20 cellular contexts compared by ENCODE assay signal in the genomic region with DNA sequence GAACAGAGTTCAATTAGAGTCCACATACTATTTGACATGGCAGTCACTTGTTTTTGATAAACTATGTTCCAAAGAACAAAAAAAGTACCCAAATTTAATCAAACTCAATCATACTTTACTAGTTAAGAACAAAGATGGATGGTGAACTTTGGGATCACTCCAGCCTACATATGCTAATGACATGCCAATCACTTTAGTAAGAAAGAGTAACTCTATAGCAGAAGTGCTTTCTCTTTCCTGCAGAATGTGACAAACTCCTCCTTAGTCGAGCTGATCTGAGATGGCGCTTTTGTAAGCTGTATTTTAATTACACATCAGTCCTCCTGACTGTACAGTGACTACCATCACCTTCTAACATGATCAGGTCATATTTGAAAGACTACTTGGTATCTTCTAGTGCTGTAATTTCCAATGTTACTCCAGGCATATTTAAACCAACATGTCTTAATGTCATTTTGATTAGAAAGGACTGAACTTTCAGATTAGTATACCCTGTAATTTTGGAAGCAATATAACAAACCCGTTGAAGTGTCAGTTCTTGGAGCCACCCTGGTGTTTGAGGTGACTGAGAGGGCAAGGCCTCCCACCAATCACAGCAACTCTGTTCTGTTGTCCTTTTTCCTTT. TPM values are rescaled to one million over a fixed set of nuclear protein-coding genes. Genes with fewer than 3 reads are reported as not detected.
DNase-seq lines count a peak whose midpoint lies in the region; ATAC-seq, FAIRE-seq and TF ChIP-seq lines count a peak whose summit lies in the region.
"Had no signal": no experiment of that assay in that cellular context is flagged by ENCODE, and none has a peak within 500 bp of the region (broad histone marks: within the 10 kb centered on the region; RNA-seq: fewer than 3 reads in every experiment).

No MANE protein-coding gene starts in this region.

- H3K27me3 ChIP-seq in SU-DHL-6 (ENCODE audit: low read length) (no peaks in the 10 kb centered on the region), bronchial epithelial cell (ENCODE audit: control insufficient read depth, insufficient read depth, low read length) (no peaks in the 10 kb centered on the region), SK-N-SH (ENCODE audit: insufficient read depth) (no peaks in the 10 kb centered on the region)

- H3K36me3 Mint-ChIP-seq in neural crest cell (ENCODE audit: low read depth), result no peaks in the 10 kb centered on the region

- 82% methylated on average over 3 of the region's 3 CpGs for WGBS in SK-N-SH (ENCODE audit: low lambda C conversion rate)

- H3K27ac ChIP-seq in SU-DHL-6 (ENCODE audit: low read depth, low read length), result no peak overlapping the region
- no peak overlapping the region for H3K27ac ChIP-seq in SK-N-SH (ENCODE audit: low read depth in 2 of 2, low read length in 1 of 2)
- H3K27ac ChIP-seq: heart right ventricle, WERI-Rb-1 had no signal

- no peak overlapping the region for H2AFZ ChIP-seq in SU-DHL-6 (ENCODE audit: low read depth, low read length, severe bottlenecking)
- H2AFZ ChIP-seq in SK-N-SH (ENCODE audit: low read depth), result no peak overlapping the region

- H3K9ac ChIP-seq in SU-DHL-6 (ENCODE audit: low read length) (no peak overlapping the region), SK-N-SH (no peak overlapping the region)

- peak overlapping the region; percentile 2 for H3K4me2 ChIP-seq in SU-DHL-6 (ENCODE audit: low read depth, low read length, poor library complexity, severe bottlenecking)
- H3K4me2 ChIP-seq in SK-N-SH, result no peak overlapping the region

- H3K79me2 ChIP-seq in SU-DHL-6 (ENCODE audit: insufficient read depth, low read length), result peaks cover 86% of the 10 kb centered on the region
- peaks cover 79% of the 10 kb centered on the region for H3K79me2 ChIP-seq in SK-N-SH (ENCODE audit: insufficient read depth)

- POLR2A ChIA-PET in SK-N-SH (lab: Yijun Ruan, JAX), result no interaction called here

- peak; percentile 39 for DNase-seq in ELR (ENCODE audit: low read depth)
- DNase-seq in bronchial epithelial cell (ENCODE audit: low read depth), result peak; percentile 60
- DNase-seq in neural crest cell (ENCODE audit: low read depth, low spot score), result no peak
- no peak for DNase-seq in D721Med (ENCODE audit: insufficient read length, low spot score)
- no peak for DNase-seq in SK-N-SH
- no peak for DNase-seq in activated effector memory CD4-positive, alpha-beta T cell treated with Interleukin-2 at 50 U/mL for 16 hours
- DNase-seq: activated CD8-positive, alpha-beta T cell treated with anti-CD3 and anti-CD28 coated beads, Interleukin-2, amount 10 ng/mL, durations not matched to agents 7 days and 5 days; AML-193; central memory CD4-positive, alpha-beta T cell; effector CD8-positive, alpha-beta T cell; heart right ventricle; islet precursor cell; NCI-H1930; nephron progenitor cell; Right ventricle myocardium superior; WERI-Rb-1 had no signal

- TF ChIP-seq RAD21 in SK-N-SH (IDR thresholded peaks at IDR 0.05; ENCODE audit: low read length), result no peak

- H3K27me3 Mint-ChIP-seq in neural crest cell (ENCODE audit: low read depth), result no peaks in the 10 kb centered on the region

- H3K36me3 ChIP-seq in SU-DHL-6 (ENCODE audit: low read length) (peaks cover 6% of the 10 kb centered on the region; the same call in 1 of the 2 replicates), bronchial epithelial cell (ENCODE audit: control insufficient read depth, insufficient read depth, low read length) (no peaks in the 10 kb centered on the region), SK-N-SH (replicated peaks in 1 of 2; ENCODE audit: control insufficient read depth in 1 of 2, insufficient read depth in 2 of 2, low read length in 1 of 2) (no peaks in the 10 kb centered on the region)
- H3K36me3 ChIP-seq: heart right ventricle, WERI-Rb-1 had no signal

- CTCF ChIA-PET in SK-N-SH (lab: Yijun Ruan, JAX), result interaction anchor here (1.5 kb wide), 1 partner anchor 102 kb away, joined by 5 read pairs; no protein-coding TSS in a partner anchor

- no peak for ATAC-seq in HG02763 (IDR thresholded peaks at IDR 0.05; ENCODE audit: unreplicated experiment)
- ATAC-seq: activated CD8-positive, alpha-beta T cell treated with anti-CD3 and anti-CD28 coated beads, Interleukin-2, amount 10 ng/mL, durations not matched to agents 7 days and 5 days; heart right ventricle had no signal

- H3K4me3 Mint-ChIP-seq in neural crest cell, result peak overlapping the region; percentile 65
- H3K4me3 Mint-ChIP-seq: activated CD8-positive, alpha-beta T cell treated with anti-CD3 and anti-CD28 coated beads, Interleukin-2, amount 10 ng/mL, durations not matched to agents 7 days and 5 days; nephron progenitor cell had no signal

- TF ChIP-seq CTCF in SU-DHL-6 (IDR thresholded peaks at IDR 0.05; ENCODE audit: insufficient read depth, low read length, poor library complexity, severe bottlenecking), result no peak
- TF ChIP-seq CTCF in bronchial epithelial cell (IDR thresholded peaks at IDR 0.05; ENCODE audit: insufficient read depth, low read length, severe bottlenecking), result no peak
- no peak for TF ChIP-seq CTCF in neural crest cell (conservative IDR thresholded peaks at IDR 0.05)
- TF ChIP-seq CTCF in D721Med (IDR thresholded peaks at IDR 0.05; ENCODE audit: insufficient read depth, missing control alignments), result no peak
- no peak for TF ChIP-seq CTCF in SK-N-SH (IDR thresholded peaks at IDR 0.05)

- no peak for TF ChIP-seq EP300 in SK-N-SH (IDR thresholded peaks at IDR 0.05; ENCODE audit: borderline replicate concordance in 1 of 2, low read depth in 1 of 2, low read length in 1 of 2)

- peaks cover 54% of the 10 kb centered on the region for H3K4me1 Mint-ChIP-seq in neural crest cell

- H3K9me3 ChIP-seq in SU-DHL-6 (ENCODE audit: insufficient read depth, low read length), result no peaks in the 10 kb centered on the region
- H3K9me3 ChIP-seq in SK-N-SH, result no peaks in the 10 kb centered on the region
- H3K9me3 ChIP-seq: heart right ventricle had no signal

- no peak overlapping the region for H3K27ac Mint-ChIP-seq in neural crest cell (ENCODE audit: unreplicated experiment)
- H3K27ac Mint-ChIP-seq: activated CD8-positive, alpha-beta T cell treated with anti-CD3 and anti-CD28 coated beads, Interleukin-2, amount 10 ng/mL, durations not matched to agents 7 days and 5 days; nephron progenitor cell had no signal

- H4K20me1 ChIP-seq in SU-DHL-6 (ENCODE audit: low read depth, low read length) (peaks cover 38% of the 10 kb centered on the region), SK-N-SH (ENCODE audit: insufficient read depth) (no peaks in the 10 kb centered on the region)

- no peak overlapping the region for H3K4me3 ChIP-seq in SU-DHL-6 (ENCODE audit: insufficient read depth, low read length, poor library complexity, severe bottlenecking)
- H3K4me3 ChIP-seq in bronchial epithelial cell (ENCODE audit: low read depth, low read length), result no peak overlapping the region
- H3K4me3 ChIP-seq in SK-N-SH (ENCODE audit: low read depth in 2 of 2, low read length in 1 of 2), result no peak overlapping the region
- H3K4me3 ChIP-seq: heart right ventricle had no signal

- FAIRE-seq in bronchial epithelial cell (lab: Jason Lieb, UNC) (no peak), D721Med (lab: Jason Lieb, UNC) (no peak)
- FAIRE-seq: G401.6, GM12891 had no signal

- H3K9me3 Mint-ChIP-seq in neural crest cell, result no peaks in the 10 kb centered on the region
- H3K9me3 Mint-ChIP-seq: nephron progenitor cell had no signal

- H3K9me2 ChIP-seq in SU-DHL-6 (replicated peaks; ENCODE audit: insufficient read depth, low read length), result no peaks in the 10 kb centered on the region
- no peaks in the 10 kb centered on the region for H3K9me2 ChIP-seq in SK-N-SH

- H3F3A ChIP-seq in SU-DHL-6 (ENCODE audit: insufficient read depth) (peaks cover 13% of the 10 kb centered on the region), SK-N-SH (replicated peaks; ENCODE audit: insufficient read depth) (peaks cover 19% of the 10 kb centered on the region)

- H3K4me1 ChIP-seq in SK-N-SH (ENCODE audit: control insufficient read depth in 1 of 2, insufficient read depth in 2 of 2, low read depth in 1 of 2, low read length in 1 of 2), result peaks cover 13 to 15% of the 10 kb centered on the region in 2 experiments

TF ChIP-seq in SK-N-SH, 30 proteins besides CTCF, POLR2A, EP300 and RAD21 (continues in another document):
- TF ChIP-seq RCOR1 (IDR thresholded peaks at IDR 0.05; ENCODE audit: low read length), result no peak
- no peak for TF ChIP-seq MEF2A (IDR thresholded peaks at IDR 0.05; ENCODE audit: borderline replicate concordance, low read depth)
- TF ChIP-seq FOXJ3 (CRISPR knock-in tag; IDR thresholded peaks at IDR 0.05), result no peak
- no peak for TF ChIP-seq SMC3 (IDR thresholded peaks at IDR 0.05; ENCODE audit: low read depth, low read length)
- TF ChIP-seq FOXM1 (IDR thresholded peaks at IDR 0.05; ENCODE audit: low read depth), result no peak
- no peak for TF ChIP-seq TEAD4 (IDR thresholded peaks at IDR 0.05; ENCODE audit: borderline replicate concordance, insufficient read depth)
- TF ChIP-seq, protein P1, sequence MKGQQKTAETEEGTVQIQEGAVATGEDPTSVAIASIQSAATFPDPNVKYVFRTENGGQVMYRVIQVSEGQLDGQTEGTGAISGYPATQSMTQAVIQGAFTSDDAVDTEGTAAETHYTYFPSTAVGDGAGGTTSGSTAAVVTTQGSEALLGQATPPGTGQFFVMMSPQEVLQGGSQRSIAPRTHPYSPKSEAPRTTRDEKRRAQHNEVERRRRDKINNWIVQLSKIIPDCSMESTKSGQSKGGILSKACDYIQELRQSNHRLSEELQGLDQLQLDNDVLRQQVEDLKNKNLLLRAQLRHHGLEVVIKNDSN (IDR thresholded peaks at IDR 0.05; ENCODE audit: borderline replicate concordance, low read depth), result no peak
- TF ChIP-seq FOSL2 (IDR thresholded peaks at IDR 0.05; ENCODE audit: borderline replicate concordance, low read depth), result no peak
- TF ChIP-seq USF2 (IDR thresholded peaks at IDR 0.05; ENCODE audit: borderline replicate concordance, low read depth, low read length), result no peak
- no peak for TF ChIP-seq GATA2 (CRISPR knock-in tag; IDR thresholded peaks at IDR 0.05)

RNA-seq across cellular contexts. Expression of gene NETO2, which starts 4.1 kb away (rescaled TPM):
- total RNA-seq in bronchial epithelial cell (20.7 and 41.6 TPM in 2 replicates), neural crest cell (105 TPM in 2 replicates)
- 40.5 and 48.8 TPM in 2 replicates for polyA plus RNA-seq in SK-N-SH (2012; rRNA removed)
- 51.3 and 57.3 TPM in 2 replicates for polyA plus RNA-seq in SK-N-SH (2012; cell fraction: cytosol; rRNA removed)
- polyA plus RNA-seq in SK-N-SH (2012; cell fraction: nucleus; rRNA removed), result 34.6 and 35.4 TPM in 2 replicates

Comparison
In these comparisons a context has a peak if more than half of its experiments do, and no peak if none do; other contexts are left out.
1. DNase-seq: peak in ELR (single experiment) and bronchial epithelial cell (single experiment); none in neural crest cell (single experiment), D721Med (single experiment), SK-N-SH (single experiment) and activated effector memory CD4-positive, alpha-beta T cell treated with Interleukin-2 at 50 U/mL for 16 hours (single experiment).